In the genomic region with DNA sequence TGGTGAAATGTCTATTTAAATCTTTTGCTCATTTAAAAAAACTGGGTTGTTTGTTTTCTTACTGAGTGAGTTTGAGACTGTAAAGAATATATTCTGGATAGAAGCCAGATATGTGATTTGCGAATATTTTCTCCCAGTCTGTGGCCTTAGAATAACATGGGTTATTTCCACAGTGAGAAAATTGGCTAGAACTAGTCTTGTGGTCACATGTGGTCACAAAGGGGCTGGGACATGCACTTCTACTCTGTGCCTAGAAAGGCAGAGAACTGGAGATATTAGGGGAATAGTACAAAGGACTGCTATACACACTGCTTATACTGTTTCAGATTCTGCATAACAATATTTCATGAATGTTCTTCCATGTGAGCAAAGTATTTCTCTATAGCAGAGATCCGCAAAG, we compare ENCODE assay signal across 19 cellular contexts.
"Had no signal": no experiment of that assay in that cellular context is flagged by ENCODE, and none has a peak within 500 bp of the region (broad histone marks: within the 10 kb centered on the region; RNA-seq: fewer than 3 reads in every experiment).

No MANE protein-coding gene starts in this region.

- ATAC-seq: mucosa of descending colon; stimulated activated naive B cell treated with anti-CD40 and anti-IgM and Interleukin-4, amounts not matched to agents 10 μg/mL and 1 μg/mL and 100 μg/mL, for 72 hours; stimulated activated naive CD8-positive, alpha-beta T cell treated with anti-CD3 and anti-CD28 coated beads, Interleukin-15, amount 100 ng/mL, for 72 hours; upper lobe of right lung had no signal

- H3K4me1 ChIP-seq: heart right ventricle, testis, tibial nerve, upper lobe of right lung, vagina had no signal

- H3K27ac Mint-ChIP-seq: natural killer cell; stimulated activated naive B cell treated with anti-CD40 and anti-IgM and Interleukin-4, amounts not matched to agents 10 μg/mL and 1 μg/mL and 100 μg/mL, for 72 hours; stimulated activated naive CD8-positive, alpha-beta T cell treated with anti-CD3 and anti-CD28 coated beads, Interleukin-15, amount 100 ng/mL, for 72 hours had no signal

- H3K4me1 Mint-ChIP-seq: stimulated activated naive B cell treated with anti-CD40 and anti-IgM and Interleukin-4, amounts not matched to agents 10 μg/mL and 1 μg/mL and 100 μg/mL, for 72 hours had no signal

- H3K36me3 ChIP-seq: heart right ventricle, ovary, tibial nerve, upper lobe of right lung, vagina had no signal

- H3K27ac ChIP-seq: dorsolateral prefrontal cortex, heart right ventricle, ovary, testis, tibial nerve, upper lobe of right lung, vagina had no signal

- H3K4me3 Mint-ChIP-seq: natural killer cell; neural crest cell; stimulated activated naive B cell treated with anti-CD40 and anti-IgM and Interleukin-4, amounts not matched to agents 10 μg/mL and 1 μg/mL and 100 μg/mL, for 72 hours; stimulated activated naive CD8-positive, alpha-beta T cell treated with anti-CD3 and anti-CD28 coated beads, Interleukin-15, amount 100 ng/mL, for 72 hours had no signal

- H3K9me3 ChIP-seq: mucosa of descending colon, ovary, testis, upper lobe of right lung, vagina had no signal

- H3K36me3 Mint-ChIP-seq: natural killer cell; stimulated activated naive B cell treated with anti-CD40 and anti-IgM and Interleukin-4, amounts not matched to agents 10 μg/mL and 1 μg/mL and 100 μg/mL, for 72 hours had no signal

- H3K4me3 ChIP-seq: dorsolateral prefrontal cortex, heart right ventricle, mucosa of descending colon, ovary, smooth muscle cell, testis, tibial nerve, upper lobe of right lung, vagina had no signal

- DNase-seq: cortex of kidney; dorsolateral prefrontal cortex; effector CD8-positive, alpha-beta T cell; heart right ventricle; hypothalamus; islet precursor cell; mucosa of descending colon; natural killer cell; ovary; right cardiac atrium; stimulated activated CD4-positive, alpha-beta T cell treated with anti-CD3 and anti-CD28 coated beads, Interleukin-4, amount 100 ng/mL, for 24 hours; stimulated activated naive B cell treated with anti-CD40 and anti-IgM and Interleukin-4, amounts not matched to agents 10 μg/mL and 1 μg/mL and 100 μg/mL, for 72 hours; stimulated activated naive CD8-positive, alpha-beta T cell treated with anti-CD3 and anti-CD28 coated beads, Interleukin-15, amount 100 ng/mL, for 72 hours; testis; upper lobe of right lung had no signal

- H3K27me3 ChIP-seq: ovary, testis, tibial nerve, vagina had no signal
